1 cellular context compared by ENCODE assay signal in the genomic region with DNA sequence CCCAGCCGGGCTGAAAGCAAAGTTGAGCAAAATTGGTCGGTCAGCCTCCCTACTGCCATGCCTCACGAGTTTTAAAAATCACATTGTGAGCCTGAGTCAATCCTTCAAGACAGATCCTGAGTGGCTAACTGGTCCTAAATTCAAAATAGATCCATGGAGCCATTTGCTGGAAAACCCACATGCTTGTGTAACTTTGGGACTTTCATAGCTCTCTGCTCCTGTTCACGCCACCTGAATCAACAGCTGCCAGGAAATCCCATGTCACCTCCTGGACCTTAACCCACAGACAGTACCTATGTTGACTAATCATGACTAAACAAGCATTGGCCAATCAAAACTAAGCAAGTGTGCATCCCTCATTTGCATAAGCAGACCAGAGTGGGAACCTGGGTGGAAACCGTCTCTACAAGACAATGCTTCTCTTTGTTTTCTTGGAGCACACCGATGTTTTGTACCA.
TF ChIP-seq lines count a peak whose summit lies in the region.

No MANE protein-coding gene starts in this region.

TF ChIP-seq in HepG2, 621 proteins besides CTCF, POLR2A, EP300 and RAD21 (continued from another document and continues in another):
- TF ChIP-seq, protein P1, sequence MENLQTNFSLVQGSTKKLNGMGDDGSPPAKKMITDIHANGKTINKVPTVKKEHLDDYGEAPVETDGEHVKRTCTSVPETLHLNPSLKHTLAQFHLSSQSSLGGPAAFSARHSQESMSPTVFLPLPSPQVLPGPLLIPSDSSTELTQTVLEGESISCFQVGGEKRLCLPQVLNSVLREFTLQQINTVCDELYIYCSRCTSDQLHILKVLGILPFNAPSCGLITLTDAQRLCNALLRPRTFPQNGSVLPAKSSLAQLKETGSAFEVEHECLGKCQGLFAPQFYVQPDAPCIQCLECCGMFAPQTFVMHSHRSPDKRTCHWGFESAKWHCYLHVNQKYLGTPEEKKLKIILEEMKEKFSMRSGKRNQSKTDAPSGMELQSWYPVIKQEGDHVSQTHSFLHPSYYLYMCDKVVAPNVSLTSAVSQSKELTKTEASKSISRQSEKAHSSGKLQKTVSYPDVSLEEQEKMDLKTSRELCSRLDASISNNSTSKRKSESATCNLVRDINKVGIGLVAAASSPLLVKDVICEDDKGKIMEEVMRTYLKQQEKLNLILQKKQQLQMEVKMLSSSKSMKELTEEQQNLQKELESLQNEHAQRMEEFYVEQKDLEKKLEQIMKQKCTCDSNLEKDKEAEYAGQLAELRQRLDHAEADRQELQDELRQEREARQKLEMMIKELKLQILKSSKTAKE (CRISPR knock-in tag; IDR thresholded peaks at IDR 0.05; ENCODE audit: borderline replicate concordance): 0 out of 2 replicates have a peak, but pooled peaks have one; percentile 62
- TF ChIP-seq GATA4 (IDR thresholded peaks at IDR 0.05; ENCODE audit: borderline replicate concordance, low read depth): no peak
- TF ChIP-seq ZFP1 (CRISPR knock-in tag; IDR thresholded peaks at IDR 0.05): no peak; the same call in 1 of the 2 replicates
- TF ChIP-seq ZBTB21 (CRISPR knock-in tag; IDR thresholded peaks at IDR 0.05): peak; percentile 83
- TF ChIP-seq HOXD1 (CRISPR knock-in tag; IDR thresholded peaks at IDR 0.05): no peak
- TF ChIP-seq, protein P2, sequence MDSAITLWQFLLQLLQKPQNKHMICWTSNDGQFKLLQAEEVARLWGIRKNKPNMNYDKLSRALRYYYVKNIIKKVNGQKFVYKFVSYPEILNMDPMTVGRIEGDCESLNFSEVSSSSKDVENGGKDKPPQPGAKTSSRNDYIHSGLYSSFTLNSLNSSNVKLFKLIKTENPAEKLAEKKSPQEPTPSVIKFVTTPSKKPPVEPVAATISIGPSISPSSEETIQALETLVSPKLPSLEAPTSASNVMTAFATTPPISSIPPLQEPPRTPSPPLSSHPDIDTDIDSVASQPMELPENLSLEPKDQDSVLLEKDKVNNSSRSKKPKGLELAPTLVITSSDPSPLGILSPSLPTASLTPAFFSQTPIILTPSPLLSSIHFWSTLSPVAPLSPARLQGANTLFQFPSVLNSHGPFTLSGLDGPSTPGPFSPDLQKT (CRISPR knock-in tag; IDR thresholded peaks at IDR 0.05; ENCODE audit: borderline replicate concordance): no peak
- no peak for TF ChIP-seq GPN1 (CRISPR knock-in tag; IDR thresholded peaks at IDR 0.05; ENCODE audit: borderline replicate concordance)
- TF ChIP-seq SOX5 (CRISPR knock-in tag; IDR thresholded peaks at IDR 0.05; ENCODE audit: borderline replicate concordance): peak; percentile 87
- no peak for TF ChIP-seq EZH2 (conservative IDR thresholded peaks at IDR 0.05; ENCODE audit: low read depth, low read length)
- TF ChIP-seq MEIS1 (CRISPR knock-in tag; IDR thresholded peaks at IDR 0.05; ENCODE audit: borderline replicate concordance): no peak
- TF ChIP-seq, protein P3, sequence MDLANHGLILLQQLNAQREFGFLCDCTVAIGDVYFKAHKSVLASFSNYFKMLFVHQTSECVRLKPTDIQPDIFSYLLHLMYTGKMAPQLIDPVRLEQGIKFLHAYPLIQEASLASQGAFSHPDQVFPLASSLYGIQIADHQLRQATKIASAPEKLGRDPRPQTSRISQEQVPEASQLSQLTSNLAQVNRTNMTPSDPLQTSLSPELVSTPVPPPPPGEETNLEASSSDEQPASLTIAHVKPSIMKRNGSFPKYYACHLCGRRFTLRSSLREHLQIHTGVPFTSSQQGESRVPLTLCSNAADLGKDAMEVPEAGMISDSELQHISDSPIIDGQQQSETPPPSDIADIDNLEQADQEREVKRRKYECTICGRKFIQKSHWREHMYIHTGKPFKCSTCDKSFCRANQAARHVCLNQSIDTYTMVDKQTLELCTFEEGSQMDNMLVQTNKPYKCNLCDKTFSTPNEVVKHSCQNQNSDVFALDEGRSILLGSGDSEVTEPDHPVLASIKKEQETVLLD (CRISPR knock-in tag; IDR thresholded peaks at IDR 0.05; ENCODE audit: low read depth): no peak
- TF ChIP-seq, protein P4, sequence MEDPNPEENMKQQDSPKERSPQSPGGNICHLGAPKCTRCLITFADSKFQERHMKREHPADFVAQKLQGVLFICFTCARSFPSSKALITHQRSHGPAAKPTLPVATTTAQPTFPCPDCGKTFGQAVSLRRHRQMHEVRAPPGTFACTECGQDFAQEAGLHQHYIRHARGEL (CRISPR knock-in tag; IDR thresholded peaks at IDR 0.05): no peak
- no peak for TF ChIP-seq NR3C1 (CRISPR knock-in tag; IDR thresholded peaks at IDR 0.05)
- TF ChIP-seq, protein P5, sequence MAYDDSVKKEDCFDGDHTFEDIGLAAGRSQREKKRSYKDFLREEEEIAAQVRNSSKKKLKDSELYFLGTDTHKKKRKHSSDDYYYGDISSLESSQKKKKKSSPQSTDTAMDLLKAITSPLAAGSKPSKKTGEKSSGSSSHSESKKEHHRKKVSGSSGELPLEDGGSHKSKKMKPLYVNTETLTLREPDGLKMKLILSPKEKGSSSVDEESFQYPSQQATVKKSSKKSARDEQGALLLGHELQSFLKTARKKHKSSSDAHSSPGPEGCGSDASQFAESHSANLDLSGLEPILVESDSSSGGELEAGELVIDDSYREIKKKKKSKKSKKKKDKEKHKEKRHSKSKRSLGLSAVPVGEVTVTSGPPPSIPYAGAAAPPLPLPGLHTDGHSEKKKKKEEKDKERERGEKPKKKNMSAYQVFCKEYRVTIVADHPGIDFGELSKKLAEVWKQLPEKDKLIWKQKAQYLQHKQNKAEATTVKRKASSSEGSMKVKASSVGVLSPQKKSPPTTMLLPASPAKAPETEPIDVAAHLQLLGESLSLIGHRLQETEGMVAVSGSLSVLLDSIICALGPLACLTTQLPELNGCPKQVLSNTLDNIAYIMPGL (CRISPR knock-in tag; IDR thresholded peaks at IDR 0.05; ENCODE audit: borderline replicate concordance in 1 of 2, low read depth in 1 of 2): no peak
- peak; percentile 53; the same call in 1 of the 2 replicates for TF ChIP-seq NR2C2 (CRISPR knock-in tag; IDR thresholded peaks at IDR 0.05; ENCODE audit: borderline replicate concordance)
- TF ChIP-seq SOX13 (IDR thresholded peaks at IDR 0.05): peak; percentile 63
- TF ChIP-seq SOX13 (CRISPR knock-in tag; conservative IDR thresholded peaks at IDR 0.05 in 1 of 2, IDR thresholded peaks at IDR 0.05 in 1 of 2): peak in 1 of 2 experiments; percentile 83; a peak in 2 of 4 replicates
- peak; percentile 30; the same call in 1 of the 2 replicates for TF ChIP-seq ZNF331 (CRISPR knock-in tag; IDR thresholded peaks at IDR 0.05)
- no peak for TF ChIP-seq CAMTA2 (CRISPR knock-in tag; IDR thresholded peaks at IDR 0.05; ENCODE audit: borderline replicate concordance)
- TF ChIP-seq GZF1 (CRISPR knock-in tag; IDR thresholded peaks at IDR 0.05): no peak
- no peak for TF ChIP-seq TRIM24 (CRISPR knock-in tag; IDR thresholded peaks at IDR 0.05)
- TF ChIP-seq FOXJ3 (CRISPR knock-in tag; IDR thresholded peaks at IDR 0.05; ENCODE audit: borderline replicate concordance): peak; percentile 70; the same call in 1 of the 2 replicates
- peak; percentile 81 for TF ChIP-seq GATAD2A (CRISPR knock-in tag; IDR thresholded peaks at IDR 0.05)
- peak; percentile 84 for TF ChIP-seq FOXO1 (CRISPR knock-in tag; IDR thresholded peaks at IDR 0.05)
- 0 out of 2 replicates have a peak, but pooled peaks have one; percentile 27 for TF ChIP-seq ZFY (CRISPR knock-in tag; IDR thresholded peaks at IDR 0.05)
- peak; percentile 46 for TF ChIP-seq CBX1 (IDR thresholded peaks at IDR 0.05; ENCODE audit: low read depth)
- TF ChIP-seq JUN (CRISPR knock-in tag; IDR thresholded peaks at IDR 0.05): no peak
- no peak for TF ChIP-seq SP1 (IDR thresholded peaks at IDR 0.05)
- TF ChIP-seq SP1 (CRISPR knock-in tag; IDR thresholded peaks at IDR 0.05): 0 out of 2 replicates have a peak, but pooled peaks have one; percentile 24
- TF ChIP-seq ADNP (CRISPR knock-in tag; IDR thresholded peaks at IDR 0.05): no peak
- peak; percentile 61; the same call in 1 of the 2 replicates for TF ChIP-seq ZNF607 (CRISPR knock-in tag; IDR thresholded peaks at IDR 0.05; ENCODE audit: borderline replicate concordance)
- TF ChIP-seq SIX4 (CRISPR knock-in tag; IDR thresholded peaks at IDR 0.05): peak; percentile 78; the same call in 1 of the 2 replicates
- TF ChIP-seq TBX2 (CRISPR knock-in tag; IDR thresholded peaks at IDR 0.05; ENCODE audit: borderline replicate concordance): peak; percentile 70; the same call in 1 of the 2 replicates
- TF ChIP-seq, protein P6, sequence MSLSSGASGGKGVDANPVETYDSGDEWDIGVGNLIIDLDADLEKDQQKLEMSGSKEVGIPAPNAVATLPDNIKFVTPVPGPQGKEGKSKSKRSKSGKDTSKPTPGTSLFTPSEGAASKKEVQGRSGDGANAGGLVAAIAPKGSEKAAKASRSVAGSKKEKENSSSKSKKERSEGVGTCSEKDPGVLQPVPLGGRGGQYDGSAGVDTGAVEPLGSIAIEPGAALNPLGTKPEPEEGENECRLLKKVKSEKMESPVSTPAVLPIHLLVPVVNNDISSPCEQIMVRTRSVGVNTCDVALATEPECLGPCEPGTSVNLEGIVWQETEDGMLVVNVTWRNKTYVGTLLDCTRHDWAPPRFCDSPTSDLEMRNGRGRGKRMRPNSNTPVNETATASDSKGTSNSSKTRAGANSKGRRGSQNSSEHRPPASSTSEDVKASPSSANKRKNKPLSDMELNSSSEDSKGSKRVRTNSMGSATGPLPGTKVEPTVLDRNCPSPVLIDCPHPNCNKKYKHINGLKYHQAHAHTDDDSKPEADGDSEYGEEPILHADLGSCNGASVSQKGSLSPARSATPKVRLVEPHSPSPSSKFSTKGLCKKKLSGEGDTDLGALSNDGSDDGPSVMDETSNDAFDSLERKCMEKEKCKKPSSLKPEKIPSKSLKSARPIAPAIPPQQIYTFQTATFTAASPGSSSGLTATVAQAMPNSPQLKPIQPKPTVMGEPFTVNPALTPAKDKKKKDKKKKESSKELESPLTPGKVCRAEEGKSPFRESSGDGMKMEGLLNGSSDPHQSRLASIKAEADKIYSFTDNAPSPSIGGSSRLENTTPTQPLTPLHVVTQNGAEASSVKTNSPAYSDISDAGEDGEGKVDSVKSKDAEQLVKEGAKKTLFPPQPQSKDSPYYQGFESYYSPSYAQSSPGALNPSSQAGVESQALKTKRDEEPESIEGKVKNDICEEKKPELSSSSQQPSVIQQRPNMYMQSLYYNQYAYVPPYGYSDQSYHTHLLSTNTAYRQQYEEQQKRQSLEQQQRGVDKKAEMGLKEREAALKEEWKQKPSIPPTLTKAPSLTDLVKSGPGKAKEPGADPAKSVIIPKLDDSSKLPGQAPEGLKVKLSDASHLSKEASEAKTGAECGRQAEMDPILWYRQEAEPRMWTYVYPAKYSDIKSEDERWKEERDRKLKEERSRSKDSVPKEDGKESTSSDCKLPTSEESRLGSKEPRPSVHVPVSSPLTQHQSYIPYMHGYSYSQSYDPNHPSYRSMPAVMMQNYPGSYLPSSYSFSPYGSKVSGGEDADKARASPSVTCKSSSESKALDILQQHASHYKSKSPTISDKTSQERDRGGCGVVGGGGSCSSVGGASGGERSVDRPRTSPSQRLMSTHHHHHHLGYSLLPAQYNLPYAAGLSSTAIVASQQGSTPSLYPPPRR (CRISPR knock-in tag; IDR thresholded peaks at IDR 0.05; ENCODE audit: borderline replicate concordance): peak; percentile 41; the same call in 1 of the 2 replicates
- TF ChIP-seq TP53 (CRISPR knock-in tag; conservative IDR thresholded peaks at IDR 0.05): no peak
- no peak for TF ChIP-seq IKZF1 (IDR thresholded peaks at IDR 0.05)
- TF ChIP-seq MED1 (CRISPR knock-in tag; IDR thresholded peaks at IDR 0.05): peak; percentile 94
- peak; percentile 62; the same call in 1 of the 2 replicates for TF ChIP-seq MIXL1 (CRISPR knock-in tag; IDR thresholded peaks at IDR 0.05)
- no peak for TF ChIP-seq ZNF615 (CRISPR knock-in tag; IDR thresholded peaks at IDR 0.05; ENCODE audit: borderline replicate concordance)
- TF ChIP-seq IRX3 (CRISPR knock-in tag; IDR thresholded peaks at IDR 0.05; ENCODE audit: borderline replicate concordance, low read depth): no peak
- TF ChIP-seq SALL1 (CRISPR knock-in tag; IDR thresholded peaks at IDR 0.05): peak; percentile 59
- peak; percentile 63; the same call in 1 of the 2 replicates for TF ChIP-seq ELF3 (CRISPR knock-in tag; IDR thresholded peaks at IDR 0.05)
- TF ChIP-seq BRCA1 (CRISPR knock-in tag; IDR thresholded peaks at IDR 0.05): no peak
- peak; percentile 74 for TF ChIP-seq CREB1 (IDR thresholded peaks at IDR 0.05)
- peak; percentile 88 for TF ChIP-seq CREB1 (CRISPR knock-in tag; IDR thresholded peaks at IDR 0.05)
- peak; percentile 87 for TF ChIP-seq FOXA1 (IDR thresholded peaks at IDR 0.05)
- TF ChIP-seq FOXA1 (CRISPR knock-in tag; IDR thresholded peaks at IDR 0.05): peak; percentile 96
- TF ChIP-seq, protein P7, sequence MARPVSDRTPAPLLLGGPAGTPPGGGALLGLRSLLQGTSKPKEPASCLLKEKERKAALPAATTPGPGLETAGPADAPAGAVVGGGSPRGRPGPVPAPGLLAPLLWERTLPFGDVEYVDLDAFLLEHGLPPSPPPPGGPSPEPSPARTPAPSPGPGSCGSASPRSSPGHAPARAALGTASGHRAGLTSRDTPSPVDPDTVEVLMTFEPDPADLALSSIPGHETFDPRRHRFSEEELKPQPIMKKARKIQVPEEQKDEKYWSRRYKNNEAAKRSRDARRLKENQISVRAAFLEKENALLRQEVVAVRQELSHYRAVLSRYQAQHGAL (CRISPR knock-in tag; IDR thresholded peaks at IDR 0.05; ENCODE audit: not compliant biosample characterization): no peak
- peak; percentile 78 for TF ChIP-seq POLR2AphosphoS5 (IDR thresholded peaks at IDR 0.05; ENCODE audit: low read depth, low read length)
- peak; percentile 81; the same call in 1 of the 2 replicates for TF ChIP-seq HOXA3 (CRISPR knock-in tag; IDR thresholded peaks at IDR 0.05)
- peak; percentile 72; the same call in 1 of the 2 replicates for TF ChIP-seq TARDBP (CRISPR knock-in tag; IDR thresholded peaks at IDR 0.05)
- TF ChIP-seq SMARCC2 (IDR thresholded peaks at IDR 0.05): 0 out of 2 replicates have a peak, but pooled peaks have one; percentile 20
- peak; percentile 24; the same call in 1 of the 2 replicates for TF ChIP-seq ZNF441 (CRISPR knock-in tag; IDR thresholded peaks at IDR 0.05; ENCODE audit: borderline replicate concordance)
